17 cellular contexts compared by ENCODE assay signal in the genomic region with DNA sequence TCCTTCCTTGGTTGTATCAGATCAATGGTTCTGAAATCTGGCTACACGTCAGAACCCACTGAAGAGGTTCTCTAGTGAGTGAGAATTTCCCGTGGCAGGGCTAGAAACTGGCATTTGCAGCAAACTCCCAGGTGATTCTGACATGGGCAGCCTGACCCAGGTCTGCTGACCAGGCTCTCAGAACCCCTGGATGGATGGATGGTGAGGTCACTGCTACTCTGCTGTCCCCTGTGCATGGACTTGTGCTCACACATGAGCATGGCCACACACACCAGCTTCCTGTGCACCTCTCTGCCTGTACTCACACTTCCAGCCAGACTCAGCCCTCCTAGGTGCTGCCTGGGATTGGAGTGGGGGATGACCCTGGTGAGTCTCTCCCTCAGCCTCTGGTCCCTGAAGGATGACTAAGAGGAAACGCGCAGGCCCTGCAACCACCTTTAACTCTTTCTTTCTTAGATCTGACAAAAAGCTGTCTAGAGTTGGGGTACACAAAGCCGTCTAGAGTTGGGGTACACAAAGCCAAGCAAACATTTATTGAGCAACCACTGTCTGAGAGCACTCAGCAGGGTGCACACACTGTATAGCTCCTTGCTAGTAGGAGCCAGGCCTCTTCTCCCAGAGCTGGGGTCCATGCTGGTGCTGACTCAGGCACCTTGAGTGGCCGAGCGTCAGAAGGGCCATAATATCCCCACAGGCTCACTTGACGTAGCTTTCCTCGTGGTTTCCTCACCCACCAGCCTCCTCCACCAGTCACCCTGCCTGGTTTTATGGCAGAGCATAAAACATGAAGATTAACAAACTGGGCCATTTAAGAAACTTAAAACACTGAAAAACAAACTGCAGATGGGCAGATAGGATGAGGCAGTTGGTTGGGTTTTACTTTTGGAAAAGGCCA.
"Had no signal": no experiment of that assay in that cellular context is flagged by ENCODE, and none has a peak within 500 bp of the region (broad histone marks: within the 10 kb centered on the region; RNA-seq: fewer than 3 reads in every experiment).

No MANE protein-coding gene starts in this region.

- H3K27me3 ChIP-seq: adrenal gland, body of pancreas, colonic mucosa, neutrophil, tibial artery had no signal

- H3K9me3 ChIP-seq: adrenal gland, body of pancreas, colonic mucosa, neutrophil, tibial artery had no signal

- DNase-seq: activated CD4-positive, alpha-beta T cell treated with anti-CD3 and anti-CD28 coated beads, Interleukin-2, amount 50 U/mL, for 48 hours; activated gamma-delta T cell treated with Interleukin-2 at 50 U/mL for 16 hours; activated T-cell treated with anti-CD3 and anti-CD28 coated beads for 4 hours; adrenal gland; body of pancreas; central memory CD4-positive, alpha-beta T cell; colonic mucosa; head of caudate nucleus; stimulated activated CD4-positive, alpha-beta T cell treated with anti-CD3 and anti-CD28 coated beads, Interleukin-4, amount 100 ng/mL, for 4 hours; tibial artery had no signal

- H3K4me3 ChIP-seq: adrenal gland, body of pancreas, colonic mucosa, lung, tibial artery had no signal

- H3K4me1 ChIP-seq: adrenal gland, body of pancreas, colonic mucosa, parathyroid adenoma, tibial artery had no signal

- ATAC-seq: activated naive CD4-positive, alpha-beta T cell treated with anti-CD3 and anti-CD28 coated beads, Interleukin-2, amount 50 U/mL, for 72 hours; body of pancreas; left lobe of liver; natural killer cell treated with Interleukin-12 subunit alpha and Interleukin-12 subunit beta and Interleukin-15 and Interleukin-18, amount 100 ng/mL, for 72 hours; stimulated activated memory B cell treated with anti-CD40 and anti-IgM and Interleukin-4, amounts not matched to agents 10 μg/mL and 1 μg/mL and 100 μg/mL, for 72 hours had no signal

- H3K27ac ChIP-seq: adrenal gland, body of pancreas, colonic mucosa, neutrophil, parathyroid adenoma, tibial artery had no signal

- H3K36me3 ChIP-seq: adrenal gland, colonic mucosa, neutrophil, tibial artery had no signal
